18 cellular contexts compared by ENCODE assay signal in the genomic region with DNA sequence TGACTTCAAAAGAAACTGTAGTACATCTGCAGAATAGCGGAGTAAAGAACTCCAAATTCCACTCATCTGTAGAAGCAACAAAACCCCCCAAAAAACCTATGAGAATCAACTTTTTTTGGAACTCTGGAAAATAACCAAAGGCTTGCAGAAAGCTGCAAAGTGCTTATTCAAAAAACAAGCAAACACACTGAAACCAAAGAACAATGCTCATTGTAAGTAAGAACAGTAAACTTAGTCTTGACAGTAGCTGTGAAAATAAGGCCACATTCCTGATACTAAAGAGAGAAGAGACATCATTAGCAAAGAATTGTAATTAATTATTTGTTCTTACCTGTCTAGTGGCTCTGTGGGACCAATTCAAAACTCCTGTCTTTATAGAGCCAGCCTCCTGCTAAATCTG.
DNase-seq lines count a peak whose midpoint lies in the region; ATAC-seq and TF ChIP-seq lines count a peak whose summit lies in the region.
"Had no signal": no experiment of that assay in that cellular context is flagged by ENCODE, and none has a peak within 500 bp of the region (broad histone marks: within the 10 kb centered on the region; RNA-seq: fewer than 3 reads in every experiment).

No MANE protein-coding gene starts in this region.

- peak overlapping the region; percentile 8 for H3K4me3 Mint-ChIP-seq in endodermal cell
- H3K4me3 Mint-ChIP-seq in activated CD4-positive, alpha-beta T cell treated with anti-CD3 and anti-CD28 coated beads, Interleukin-2, amount 10 ng/mL, durations not matched to agents 24 days and 14 days: no peak overlapping the region
- H3K4me3 Mint-ChIP-seq: B cell; CD4-positive, CD25-positive, alpha-beta regulatory T cell; CD8-positive, alpha-beta T cell; HFFc6 had no signal

- H2BK5ac ChIP-seq in mesendoderm (ENCODE audit: low read length): no peak overlapping the region

- H3K4me1 ChIP-seq in endodermal cell (ENCODE audit: control insufficient read depth, insufficient read depth, low read length) (peaks cover 20% of the 10 kb centered on the region), mesendoderm (ENCODE audit: control insufficient read depth, low read depth, low read length) (peaks cover 3% of the 10 kb centered on the region)
- H3K4me1 ChIP-seq: BLaER1, Caco-2, HAP-1 had no signal

- no peaks in the 10 kb centered on the region for H3K79me1 ChIP-seq in mesendoderm (ENCODE audit: low read length)

- no peak overlapping the region for H3K4ac ChIP-seq in mesendoderm (ENCODE audit: low read depth, low read length)

- no peak overlapping the region for H3K18ac ChIP-seq in mesendoderm (ENCODE audit: low read length)

- peaks cover 7% of the 10 kb centered on the region for H3K9me3 Mint-ChIP-seq in endodermal cell
- H3K9me3 Mint-ChIP-seq in activated CD4-positive, alpha-beta T cell treated with anti-CD3 and anti-CD28 coated beads, Interleukin-2, amount 10 ng/mL, durations not matched to agents 24 days and 14 days: no peaks in the 10 kb centered on the region
- H3K9me3 Mint-ChIP-seq: CD8-positive, alpha-beta T cell had no signal

- 77% methylated on average over 1 of the region's 1 CpG; no CpG with 5 or more reads in 1 of the 2 experiments for WGBS in endodermal cell (ENCODE audit: insufficient coverage in 1 of 2, insufficient read length in 1 of 2), 2 experiments
- no CpG with 5 or more reads among the region's 1 CpG for WGBS in mesendoderm (ENCODE audit: extremely low coverage, insufficient coverage, low lambda C conversion rate)

- H4K5ac ChIP-seq in mesendoderm (ENCODE audit: low read length): no peak overlapping the region

- H3K27me3 Mint-ChIP-seq in endodermal cell (ENCODE audit: insufficient read depth): no peaks in the 10 kb centered on the region
- H3K27me3 Mint-ChIP-seq in activated CD4-positive, alpha-beta T cell treated with anti-CD3 and anti-CD28 coated beads, Interleukin-2, amount 10 ng/mL, durations not matched to agents 24 days and 14 days: peaks cover 30% of the 10 kb centered on the region

- no peak for ATAC-seq in GM19452 (IDR thresholded peaks at IDR 0.05; ENCODE audit: unreplicated experiment)
- ATAC-seq: CD8-positive, alpha-beta T cell had no signal

- no peak overlapping the region for H3K23ac ChIP-seq in mesendoderm (ENCODE audit: low read length)

- H3K36me3 ChIP-seq in endodermal cell (ENCODE audit: control insufficient read depth, insufficient read depth, low read length): no peaks in the 10 kb centered on the region
- H3K36me3 ChIP-seq in mesendoderm (ENCODE audit: control insufficient read depth, insufficient read depth, low read length): no peaks in the 10 kb centered on the region
- H3K36me3 ChIP-seq: BLaER1, HAP-1 had no signal

- DNase-seq in endodermal cell (no peak), mesendoderm (peak; percentile 7), substantia nigra (lab: John Stamatoyannopoulos, UW) (no peak)
- DNase-seq in activated CD4-positive, alpha-beta T cell treated with anti-CD3 and anti-CD28 coated beads, Interleukin-2, amount 10 ng/mL, durations not matched to agents 24 days and 14 days: no peak
- no peak for DNase-seq in effector CD4-positive, alpha-beta T cell
- DNase-seq: Caco-2; CD4-positive, CD25-positive, alpha-beta regulatory T cell; CD8-positive, alpha-beta T cell; DMS153; DND-41; GOT3; HFFc6 had no signal

- no peak overlapping the region for H3K4me2 ChIP-seq in mesendoderm (ENCODE audit: low read length)
- H3K4me2 ChIP-seq: BLaER1 had no signal

- H3K27ac ChIP-seq in endodermal cell (ENCODE audit: low read depth, low read length): no peak overlapping the region
- H3K27ac ChIP-seq in mesendoderm (ENCODE audit: low read depth, low read length): no peak overlapping the region
- H3K27ac ChIP-seq in substantia nigra (ENCODE audit: low read depth, low read length, poor library complexity, severe bottlenecking): peak overlapping the region; percentile 11
- H3K27ac ChIP-seq: 22Rv1, BLaER1, C4-2B had no signal

- no peak overlapping the region for H2BK120ac ChIP-seq in mesendoderm (ENCODE audit: low read depth, low read length)

- H2AK5ac ChIP-seq in mesendoderm (ENCODE audit: low read length): no peak overlapping the region

- H4K8ac ChIP-seq in mesendoderm (ENCODE audit: low read depth, low read length): no peak overlapping the region

- H3K4me3 ChIP-seq in endodermal cell (ENCODE audit: low read length): peak overlapping the region; percentile 16
- no peak overlapping the region for H3K4me3 ChIP-seq in mesendoderm (ENCODE audit: low read length)
- H3K4me3 ChIP-seq: BLaER1, HAP-1 had no signal

- no peaks in the 10 kb centered on the region for H3K79me2 ChIP-seq in mesendoderm (ENCODE audit: control insufficient read depth, insufficient read depth, low read length)

- peaks cover 30% of the 10 kb centered on the region for H3K4me1 Mint-ChIP-seq in endodermal cell
- H3K4me1 Mint-ChIP-seq in activated CD4-positive, alpha-beta T cell treated with anti-CD3 and anti-CD28 coated beads, Interleukin-2, amount 10 ng/mL, durations not matched to agents 24 days and 14 days: no peaks in the 10 kb centered on the region
- H3K4me1 Mint-ChIP-seq: B cell; CD4-positive, CD25-positive, alpha-beta regulatory T cell had no signal

- intact Hi-C loops in activated CD4-positive, alpha-beta T cell treated with anti-CD3 and anti-CD28 coated beads, Interleukin-2, amount 10 ng/mL, durations not matched to agents 24 days and 14 days (cut with micrococcal nuclease): no loop called here

- no peaks in the 10 kb centered on the region for H3K9me3 ChIP-seq in endodermal cell (ENCODE audit: control insufficient read depth, low read length)
- H3K9me3 ChIP-seq: BLaER1, Caco-2, HAP-1 had no signal

- no peak overlapping the region for H3K56ac ChIP-seq in mesendoderm (ENCODE audit: low read length)

- no peak for TF ChIP-seq CTCF in endodermal cell (conservative IDR thresholded peaks at IDR 0.05)

- H3K27me3 ChIP-seq in endodermal cell (ENCODE audit: control insufficient read depth, insufficient read depth, low read length, poor library complexity, severe bottlenecking) (no peaks in the 10 kb centered on the region), mesendoderm (ENCODE audit: insufficient read depth, low read length, poor library complexity) (no peaks in the 10 kb centered on the region)
- H3K27me3 ChIP-seq: BLaER1 had no signal

- H2BK15ac ChIP-seq in mesendoderm (replicated peaks; ENCODE audit: low read depth): no peak overlapping the region

- H3K27ac Mint-ChIP-seq in endodermal cell: peak overlapping the region; percentile 8
- no peak overlapping the region for H3K27ac Mint-ChIP-seq in activated CD4-positive, alpha-beta T cell treated with anti-CD3 and anti-CD28 coated beads, Interleukin-2, amount 10 ng/mL, durations not matched to agents 24 days and 14 days
- H3K27ac Mint-ChIP-seq: B cell; CD4-positive, CD25-positive, alpha-beta regulatory T cell; CD8-positive, alpha-beta T cell; HFFc6 had no signal

- no peak overlapping the region for H3K9ac ChIP-seq in endodermal cell (ENCODE audit: extremely low read depth, low read length, poor library complexity, severe bottlenecking)
- H3K9ac ChIP-seq in mesendoderm (ENCODE audit: low read length): no peak overlapping the region
- H3K9ac ChIP-seq: BLaER1 had no signal

- no peaks in the 10 kb centered on the region for H3K36me3 Mint-ChIP-seq in endodermal cell (ENCODE audit: low read depth)
- H3K36me3 Mint-ChIP-seq in activated CD4-positive, alpha-beta T cell treated with anti-CD3 and anti-CD28 coated beads, Interleukin-2, amount 10 ng/mL, durations not matched to agents 24 days and 14 days (ENCODE audit: low read depth): no peaks in the 10 kb centered on the region
- H3K36me3 Mint-ChIP-seq: CD4-positive, CD25-positive, alpha-beta regulatory T cell; CD8-positive, alpha-beta T cell had no signal
